In the genomic region with DNA sequence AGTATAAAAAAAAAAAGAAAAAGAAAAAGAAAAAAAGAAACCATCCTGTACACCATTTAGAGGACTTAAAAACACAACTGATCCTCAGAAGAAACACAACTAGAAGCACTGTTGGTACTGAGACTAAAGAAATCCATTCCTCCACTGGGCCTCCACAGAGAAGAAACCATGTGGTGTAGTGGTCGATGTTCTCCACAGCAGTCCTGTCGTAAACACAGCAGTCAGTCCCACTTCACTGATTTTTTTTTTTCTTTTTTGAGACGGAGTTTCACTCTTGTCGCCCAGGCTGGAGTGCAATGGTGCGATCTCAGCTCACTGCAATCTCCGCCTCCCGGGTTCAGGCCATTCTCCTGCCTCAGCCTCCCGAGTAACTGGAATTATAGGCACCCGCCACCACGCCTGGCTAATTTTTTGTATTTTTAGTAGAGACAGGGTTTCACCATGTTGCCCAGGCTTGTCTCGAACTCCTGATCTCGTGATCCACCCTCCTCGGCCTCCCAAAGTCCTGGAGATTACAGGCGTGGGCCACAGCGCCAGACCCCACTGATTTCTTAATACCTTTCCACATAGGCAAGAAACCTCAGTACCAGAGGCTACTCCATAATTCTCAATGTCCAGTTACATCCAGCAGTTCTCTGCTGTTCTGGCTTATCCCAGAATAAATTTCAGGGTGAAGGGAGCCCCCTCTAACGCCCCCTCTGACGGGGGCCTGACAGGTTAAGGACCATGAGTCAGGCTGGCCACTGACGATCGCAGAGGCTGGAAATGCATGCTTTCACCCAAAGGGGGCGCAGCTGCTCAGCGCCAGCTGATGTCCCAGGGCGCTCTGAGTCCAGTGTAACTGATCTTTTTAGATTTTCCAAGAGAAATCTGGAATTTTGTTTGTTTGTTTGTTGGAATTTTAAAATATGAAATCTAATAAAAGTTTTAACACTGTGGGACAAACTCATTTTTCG, we compare ENCODE assay signal across 8 cellular contexts. TPM values are rescaled to one million over a fixed set of nuclear protein-coding genes. Genes with fewer than 3 reads are reported as not detected.
A peak's percentile ranks its signal among the peaks of the same experiment; 100 is the strongest.
DNase-seq lines count a peak whose midpoint lies in the region; ATAC-seq and TF ChIP-seq lines count a peak whose summit lies in the region.

No MANE protein-coding gene starts in this region.

- H3K9me3 Mint-ChIP-seq in chondrocyte (ENCODE audit: low read depth): peaks cover 2% of the 10 kb centered on the region

- H3K27ac ChIP-seq in upper lobe of right lung: no peak overlapping the region

- H3K36me3 Mint-ChIP-seq in chondrocyte (ENCODE audit: low read depth): no peaks in the 10 kb centered on the region

- peak; percentile 8 for DNase-seq in NOMO-1 treated with DMSO at 0.1 percent for 48 hours (lab: John Stamatoyannopoulos, UW; ENCODE audit: unreplicated experiment)
- no peak for DNase-seq in NOMO-1 treated with dmso at 0.1 percent for 144 hours (lab: John Stamatoyannopoulos, UW; ENCODE audit: unreplicated experiment)
- peak; percentile 50 for DNase-seq in NCI-H226
- no peak for DNase-seq in chondrocyte (ENCODE audit: low spot score)
- peak; percentile 65 to 70 for DNase-seq in lung microvascular endothelial cell (ENCODE audit: low read depth in 2 of 2)
- no peak for DNase-seq in upper lobe of right lung
- DNase-seq in 8988T: no peak

- peaks cover 5% of the 10 kb centered on the region for H3K27me3 Mint-ChIP-seq in chondrocyte (ENCODE audit: low read depth)

- peak overlapping the region; percentile 25 for H3K4me3 ChIP-seq in upper lobe of right lung

- H3K4me1 Mint-ChIP-seq in chondrocyte (ENCODE audit: low read depth): peaks cover 7% of the 10 kb centered on the region

- no peak overlapping the region for H3K27ac Mint-ChIP-seq in chondrocyte (ENCODE audit: unreplicated experiment)

- intact Hi-C loops in upper lobe of right lung (cut with DNase I): no loop called here

- no peaks in the 10 kb centered on the region for H3K4me1 ChIP-seq in upper lobe of right lung

- no peaks in the 10 kb centered on the region for H3K36me3 ChIP-seq in upper lobe of right lung

- ATAC-seq in upper lobe of right lung (peak; percentile 90), GM21360 (IDR thresholded peaks at IDR 0.05; ENCODE audit: unreplicated experiment) (no peak)

- no peak overlapping the region for H3K4me3 Mint-ChIP-seq in chondrocyte (ENCODE audit: unreplicated experiment)

- TF ChIP-seq CTCF in chondrocyte (IDR thresholded peaks at IDR 0.05) (peak; percentile 90), upper lobe of right lung (IDR thresholded peaks at IDR 0.05) (peak; percentile 87)

- no peaks in the 10 kb centered on the region for H3K27me3 ChIP-seq in upper lobe of right lung

- no peaks in the 10 kb centered on the region for H3K9me3 ChIP-seq in upper lobe of right lung

RNA-seq across cellular contexts. Expression of gene FFAR4, which starts 24.8 kb away (rescaled TPM):
- total RNA-seq in chondrocyte: not detected in 3 replicates
- total RNA-seq in lung microvascular endothelial cell: not detected in 2 replicates
- 4.9 TPM for total RNA-seq in upper lobe of right lung

RNA-seq across cellular contexts. Expression of gene CEP55, which starts 45.3 kb away (rescaled TPM):
- total RNA-seq in chondrocyte (7.5 to 9.3 TPM (median 8.4 TPM) in 3 replicates), lung microvascular endothelial cell (6.2 and 18.7 TPM in 2 replicates), upper lobe of right lung (0.35 TPM)

RNA-seq across cellular contexts. Expression of gene RBP4, which starts 59.4 kb away (rescaled TPM):
- total RNA-seq in chondrocyte (10.7 to 30.1 TPM (median 29.3 TPM) in 3 replicates), lung microvascular endothelial cell (not detected in 2 replicates), upper lobe of right lung (18.6 TPM)

RNA-seq across cellular contexts. Expression of gene MYOF, which starts 59.5 kb away (rescaled TPM):
- total RNA-seq in chondrocyte (291 to 526 TPM (median 524 TPM) in 3 replicates), lung microvascular endothelial cell (58.1 and 147 TPM in 2 replicates), upper lobe of right lung (132 TPM)

Comparison
In these comparisons a context has a peak if more than half of its experiments do, and no peak if none do; other contexts are left out.
1. DNase-seq: peak in NOMO-1 treated with DMSO at 0.1 percent for 48 hours (single experiment), NCI-H226 (single experiment) and lung microvascular endothelial cell (2 of 2); none in NOMO-1 treated with dmso at 0.1 percent for 144 hours (single experiment), chondrocyte (single experiment), upper lobe of right lung (single experiment) and 8988T (single experiment).
2. RNA of gene RBP4, which starts 59.4 kb away (total RNA-seq): 10.7 to 30.1 TPM in chondrocyte and 18.6 TPM in upper lobe of right lung (single experiment); not detected in lung microvascular endothelial cell; every median in the first group is over 10 times any median in the second.